ENCODE assay signal across 9 cellular contexts in genomic region chr20:39874049-39874893, GRCh38.
DNase-seq lines count a peak whose midpoint lies in the region; ATAC-seq and TF ChIP-seq lines count a peak whose summit lies in the region.
"Had no signal": no experiment of that assay in that cellular context is flagged by ENCODE, and none has a peak within 500 bp of the region (broad histone marks: within the 10 kb centered on the region; RNA-seq: fewer than 3 reads in every experiment).

No MANE protein-coding gene starts in this region.

- ATAC-seq in GM18868 (IDR thresholded peaks at IDR 0.05; ENCODE audit: unreplicated experiment) (peak; percentile 97), HG03103 (IDR thresholded peaks at IDR 0.05; ENCODE audit: low read depth, unreplicated experiment) (peak; percentile 93), heart left ventricle (peak; percentile 90 to 98 (median 93)), sciatic nerve (peak; percentile 96)
- peak; percentile 58 for ATAC-seq in activated CD8-positive, alpha-beta T cell treated with anti-CD3 and anti-CD28 coated beads for 36 hours
- ATAC-seq: T-cell had no signal

- peaks cover 0 to 19% (median 0%) of the 10 kb centered on the region in 9 donors for H3K27me3 ChIP-seq in heart left ventricle

- no peaks in the 10 kb centered on the region for H3K36me3 ChIP-seq in heart left ventricle

- H3K27ac Mint-ChIP-seq in activated CD8-positive, alpha-beta T cell treated with anti-CD3 and anti-CD28 coated beads for 36 hours, result no peak overlapping the region
- H3K27ac Mint-ChIP-seq: T-cell had no signal

- H3K27me3 Mint-ChIP-seq in activated CD8-positive, alpha-beta T cell treated with anti-CD3 and anti-CD28 coated beads for 36 hours, result peaks cover 2% of the 10 kb centered on the region

- intact Hi-C loops in activated CD8-positive, alpha-beta T cell treated with anti-CD3 and anti-CD28 coated beads for 36 hours (cut with micrococcal nuclease), result no loop called here
- intact Hi-C loops in heart left ventricle (cut with DNase I) (loop anchor here in 9 of 10 donors (1.0 to 10.0 kb wide), 8 partner anchors 42 to 762 kb away; no protein-coding TSS in a partner anchor), sciatic nerve (cut with DNase I) (loop anchor here (10.0 kb wide), 1 partner anchor 609 kb away; no protein-coding TSS in a partner anchor)

- CTCF ChIA-PET in activated CD8-positive, alpha-beta T cell treated with anti-CD3 and anti-CD28 coated beads for 36 hours (lab: Charles Lee), result interaction anchor here (1.1 to 1.6 kb wide), 6 partner anchors 9 to 1089 kb away, joined by 3 to 8 read pairs (median 4); no protein-coding TSS in a partner anchor

- no peaks in the 10 kb centered on the region for H3K9me3 ChIP-seq in heart left ventricle

- no peaks in the 10 kb centered on the region for H3K36me3 Mint-ChIP-seq in activated CD8-positive, alpha-beta T cell treated with anti-CD3 and anti-CD28 coated beads for 36 hours (ENCODE audit: low read depth)
- H3K36me3 Mint-ChIP-seq: T-cell had no signal

- no peak overlapping the region for H3K4me3 Mint-ChIP-seq in activated CD8-positive, alpha-beta T cell treated with anti-CD3 and anti-CD28 coated beads for 36 hours
- H3K4me3 Mint-ChIP-seq: T-cell had no signal

- H3K27ac ChIP-seq in heart left ventricle, result peak overlapping the region in 1 of 12 donors; percentile 36

- peaks cover 0 to 14% (median 0%) of the 10 kb centered on the region in 12 donors for H3K4me1 ChIP-seq in heart left ventricle

- no peaks in the 10 kb centered on the region for H3K9me3 Mint-ChIP-seq in activated CD8-positive, alpha-beta T cell treated with anti-CD3 and anti-CD28 coated beads for 36 hours

- H3K4me3 ChIP-seq in heart left ventricle, result no peak overlapping the region

- peak; percentile 56 for DNase-seq in CD1c-positive myeloid dendritic cell (ENCODE audit: extremely low spot score)
- DNase-seq in NCI-H345 treated with DMSO at 0.1 percent for 48 hours (lab: John Stamatoyannopoulos, UW; ENCODE audit: unreplicated experiment), result peak; percentile 25
- DNase-seq in activated CD8-positive, alpha-beta T cell treated with anti-CD3 and anti-CD28 coated beads for 36 hours, result peak; percentile 66
- DNase-seq in heart left ventricle, result peak; percentile 73 to 84 (median 79)
- DNase-seq in sciatic nerve (ENCODE audit: low spot score), result peak; percentile 81
- no peak for DNase-seq in epidermal melanocyte (ENCODE audit: insufficient read length, low spot score)

- POLR2A ChIA-PET in activated CD8-positive, alpha-beta T cell treated with anti-CD3 and anti-CD28 coated beads for 36 hours (lab: Charles Lee), result no interaction called here

- peak; percentile 59 for TF ChIP-seq CTCF in activated CD8-positive, alpha-beta T cell treated with anti-CD3 and anti-CD28 coated beads for 36 hours (IDR thresholded peaks at IDR 0.05)
- peak; percentile 67 to 92 (median 84) for TF ChIP-seq CTCF in heart left ventricle (IDR thresholded peaks at IDR 0.05)

- H3K4me1 Mint-ChIP-seq in activated CD8-positive, alpha-beta T cell treated with anti-CD3 and anti-CD28 coated beads for 36 hours (ENCODE audit: low read depth), result no peaks in the 10 kb centered on the region
- H3K4me1 Mint-ChIP-seq: T-cell had no signal

- 58 to 61% (median 59%) methylated on average over 8 of the region's 8 CpGs for WGBS in heart left ventricle, 4 donors

- TF ChIP-seq POLR2A in heart left ventricle (IDR thresholded peaks at IDR 0.05), result no peak
